In the genomic region with DNA sequence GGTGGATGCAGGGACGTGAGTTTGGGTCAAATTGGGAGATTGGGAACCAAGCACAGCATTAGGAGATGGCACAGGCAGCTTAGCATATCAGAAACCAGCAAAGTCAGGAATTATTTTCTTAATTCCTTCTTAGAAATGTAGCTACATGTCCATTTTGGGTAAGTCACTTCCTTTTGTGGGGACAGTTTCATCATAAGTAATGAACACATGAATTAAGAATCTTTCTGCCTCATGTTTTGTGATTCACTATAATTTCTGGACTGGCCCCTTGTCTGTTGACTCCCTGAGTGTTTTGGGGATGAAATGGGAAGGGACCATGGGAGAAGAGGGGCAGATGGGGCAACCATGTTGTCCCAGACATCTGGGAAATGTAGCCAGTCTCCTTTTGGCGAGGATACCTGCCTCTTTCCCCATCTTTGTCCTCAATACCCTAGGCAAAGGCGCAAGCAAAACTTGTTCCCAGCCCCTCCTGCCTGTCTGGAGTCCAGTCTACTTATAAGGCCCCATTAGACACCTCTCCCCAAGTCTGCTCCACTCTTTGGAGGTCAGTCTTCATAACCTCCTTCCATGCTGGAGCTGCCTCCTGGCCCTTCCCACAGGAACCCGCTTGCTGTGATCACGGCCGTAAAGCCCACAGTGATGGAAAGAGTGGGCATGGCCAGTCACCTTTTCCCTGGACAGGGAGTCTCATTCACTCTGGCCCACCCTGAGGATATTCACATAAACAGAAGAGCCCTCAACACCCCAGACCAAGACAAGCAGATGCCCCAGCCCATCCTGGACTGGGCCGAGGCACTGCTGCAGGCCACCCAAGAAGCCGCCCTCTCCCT, we compare ENCODE assay signal across 1 cellular context.
A peak's percentile ranks its signal among the peaks of the same experiment; 100 is the strongest.
TF ChIP-seq lines count a peak whose summit lies in the region.

No MANE protein-coding gene starts in this region.

TF ChIP-seq in HepG2, 621 proteins besides CTCF, POLR2A, EP300 and RAD21:
- TF ChIP-seq, protein P1, sequence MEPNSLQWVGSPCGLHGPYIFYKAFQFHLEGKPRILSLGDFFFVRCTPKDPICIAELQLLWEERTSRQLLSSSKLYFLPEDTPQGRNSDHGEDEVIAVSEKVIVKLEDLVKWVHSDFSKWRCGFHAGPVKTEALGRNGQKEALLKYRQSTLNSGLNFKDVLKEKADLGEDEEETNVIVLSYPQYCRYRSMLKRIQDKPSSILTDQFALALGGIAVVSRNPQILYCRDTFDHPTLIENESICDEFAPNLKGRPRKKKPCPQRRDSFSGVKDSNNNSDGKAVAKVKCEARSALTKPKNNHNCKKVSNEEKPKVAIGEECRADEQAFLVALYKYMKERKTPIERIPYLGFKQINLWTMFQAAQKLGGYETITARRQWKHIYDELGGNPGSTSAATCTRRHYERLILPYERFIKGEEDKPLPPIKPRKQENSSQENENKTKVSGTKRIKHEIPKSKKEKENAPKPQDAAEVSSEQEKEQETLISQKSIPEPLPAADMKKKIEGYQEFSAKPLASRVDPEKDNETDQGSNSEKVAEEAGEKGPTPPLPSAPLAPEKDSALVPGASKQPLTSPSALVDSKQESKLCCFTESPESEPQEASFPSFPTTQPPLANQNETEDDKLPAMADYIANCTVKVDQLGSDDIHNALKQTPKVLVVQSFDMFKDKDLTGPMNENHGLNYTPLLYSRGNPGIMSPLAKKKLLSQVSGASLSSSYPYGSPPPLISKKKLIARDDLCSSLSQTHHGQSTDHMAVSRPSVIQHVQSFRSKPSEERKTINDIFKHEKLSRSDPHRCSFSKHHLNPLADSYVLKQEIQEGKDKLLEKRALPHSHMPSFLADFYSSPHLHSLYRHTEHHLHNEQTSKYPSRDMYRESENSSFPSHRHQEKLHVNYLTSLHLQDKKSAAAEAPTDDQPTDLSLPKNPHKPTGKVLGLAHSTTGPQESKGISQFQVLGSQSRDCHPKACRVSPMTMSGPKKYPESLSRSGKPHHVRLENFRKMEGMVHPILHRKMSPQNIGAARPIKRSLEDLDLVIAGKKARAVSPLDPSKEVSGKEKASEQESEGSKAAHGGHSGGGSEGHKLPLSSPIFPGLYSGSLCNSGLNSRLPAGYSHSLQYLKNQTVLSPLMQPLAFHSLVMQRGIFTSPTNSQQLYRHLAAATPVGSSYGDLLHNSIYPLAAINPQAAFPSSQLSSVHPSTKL (CRISPR knock-in tag; IDR thresholded peaks at IDR 0.05): no peak
- peak; percentile 51; the same call in 1 of the 2 replicates for TF ChIP-seq POLR2G (IDR thresholded peaks at IDR 0.05; ENCODE audit: low read depth, low read length)
